In genomic region chr1:230568676-230569075, GRCh38 we compare ENCODE assay signal across 20 cellular contexts.
A peak's percentile ranks its signal among the peaks of the same experiment; 100 is the strongest.
DNase-seq lines count a peak whose midpoint lies in the region; ATAC-seq, FAIRE-seq and TF ChIP-seq lines count a peak whose summit lies in the region.
"Had no signal": no experiment of that assay in that cellular context is flagged by ENCODE, and none has a peak within 500 bp of the region (broad histone marks: within the 10 kb centered on the region; RNA-seq: fewer than 3 reads in every experiment).

No MANE protein-coding gene starts in this region.

- no TSS peak for BruUV-seq in Calu3 (replicated peaks; lab: Mats Ljungman, UMichigan)

- no peak for TF ChIP-seq CTCF in Calu3 (IDR thresholded peaks at IDR 0.05; ENCODE audit: unreplicated experiment)

- H3K27me3 Mint-ChIP-seq in Calu3 (ENCODE audit: unreplicated experiment): no peaks in the 10 kb centered on the region
- H3K27me3 Mint-ChIP-seq in activated T-helper 2 cell treated with anti-CD3 and anti-CD28 coated beads, Interferon-gamma antibody, Interleukin-2, Interleukin-4, amounts not matched to agents 10 μg/mL and 5 μg/mL and 100 μg/mL, durations not matched to agents 14 hours and 24 hours and 36 hours (ENCODE audit: low read depth): peaks cover 16% of the 10 kb centered on the region

- H3K4me3 Mint-ChIP-seq in Calu3 (ENCODE audit: low read depth, unreplicated experiment): peak overlapping the region; percentile 59
- no peak overlapping the region for H3K4me3 Mint-ChIP-seq in activated T-helper 2 cell treated with anti-CD3 and anti-CD28 coated beads, Interferon-gamma antibody, Interleukin-2, Interleukin-4, amounts not matched to agents 10 μg/mL and 5 μg/mL and 100 μg/mL, durations not matched to agents 14 hours and 24 hours and 36 hours (ENCODE audit: low read depth)

- peaks cover 19% of the 10 kb centered on the region for H3K36me3 Mint-ChIP-seq in Calu3 (ENCODE audit: insufficient read depth, unreplicated experiment)
- no peaks in the 10 kb centered on the region for H3K36me3 Mint-ChIP-seq in activated T-helper 2 cell treated with anti-CD3 and anti-CD28 coated beads, Interferon-gamma antibody, Interleukin-2, Interleukin-4, amounts not matched to agents 10 μg/mL and 5 μg/mL and 100 μg/mL, durations not matched to agents 14 hours and 24 hours and 36 hours (ENCODE audit: low read depth)

- peak overlapping the region; percentile 84 for H3K27ac Mint-ChIP-seq in Calu3 (ENCODE audit: unreplicated experiment)
- H3K27ac Mint-ChIP-seq in activated T-helper 2 cell treated with anti-CD3 and anti-CD28 coated beads, Interferon-gamma antibody, Interleukin-2, Interleukin-4, amounts not matched to agents 10 μg/mL and 5 μg/mL and 100 μg/mL, durations not matched to agents 14 hours and 24 hours and 36 hours: no peak overlapping the region

- no peaks in the 10 kb centered on the region for H3K9me3 Mint-ChIP-seq in Calu3 (ENCODE audit: low read depth, unreplicated experiment)
- no peaks in the 10 kb centered on the region for H3K9me3 Mint-ChIP-seq in activated T-helper 2 cell treated with anti-CD3 and anti-CD28 coated beads, Interferon-gamma antibody, Interleukin-2, Interleukin-4, amounts not matched to agents 10 μg/mL and 5 μg/mL and 100 μg/mL, durations not matched to agents 14 hours and 24 hours and 36 hours

- ATAC-seq in HG02852 (IDR thresholded peaks at IDR 0.05; ENCODE audit: unreplicated experiment): no peak

- peaks cover 58% of the 10 kb centered on the region for H3K4me1 Mint-ChIP-seq in Calu3 (ENCODE audit: low read depth, unreplicated experiment)
- H3K4me1 Mint-ChIP-seq in activated T-helper 2 cell treated with anti-CD3 and anti-CD28 coated beads, Interferon-gamma antibody, Interleukin-2, Interleukin-4, amounts not matched to agents 10 μg/mL and 5 μg/mL and 100 μg/mL, durations not matched to agents 14 hours and 24 hours and 36 hours (ENCODE audit: low read depth): peaks cover 4% of the 10 kb centered on the region

- DNase-seq in Calu3 (peak; percentile 47), RCC 7860 (ENCODE audit: low spot score) (peak; percentile 28), ecto neural progenitor cell (ENCODE audit: low spot score) (peak; percentile 9), kidney tubule cell (ENCODE audit: low spot score) (peak; percentile 72), NCI-H2081 (lab: John Stamatoyannopoulos, UW) (no peak), NCI-H446 treated with DMSO at 0.1 percent for 48 hours (lab: John Stamatoyannopoulos, UW) (no peak)
- no peak for DNase-seq in activated T-helper 2 cell treated with anti-CD3 and anti-CD28 coated beads, Interferon-gamma antibody, Interleukin-2, Interleukin-4, amounts not matched to agents 10 μg/mL and 5 μg/mL and 100 μg/mL, durations not matched to agents 14 hours and 24 hours and 36 hours (ENCODE audit: low spot score)
- DNase-seq: GF-D8; MM.1S; NCI-H1048; NCI-H1417 treated with DMSO at 0.1 percent for 48 hours; NCI-H187; NCI-H2107; NCI-H2227 treated with DMSO at 0.1 percent for 48 hours; NCI-H748 treated with DMSO at 0.1 percent for 48 hours; NK-92 treated with Interleukin-12 subunit alpha and Interleukin-12 subunit beta, amount 100 ng/mL, for 24 hours; Right ventricle myocardium superior had no signal

- FAIRE-seq in RCC 7860 (lab: Jason Lieb, UNC): no peak
- FAIRE-seq: H54, HepG2 had no signal

- intact Hi-C loops in Calu3 (cut with micrococcal nuclease; ENCODE audit: unreplicated experiment): loop anchor here (5.0 kb wide), 2 partner anchors 51 to 146 kb away; no protein-coding TSS in a partner anchor
- intact Hi-C loops in activated T-helper 2 cell treated with anti-CD3 and anti-CD28 coated beads, Interferon-gamma antibody, Interleukin-2, Interleukin-4, amounts not matched to agents 10 μg/mL and 5 μg/mL and 100 μg/mL, durations not matched to agents 14 hours and 24 hours and 36 hours (cut with micrococcal nuclease): no loop called here

- CTCF ChIA-PET in Calu3 (lab: Charles Lee): interaction anchor here (0.6 to 1.7 kb wide), 10 partner anchors 9 to 204 kb away, joined by 3 to 9 read pairs (median 3); partner anchors contain the start of gene PGBD5

Comparison
In these comparisons a context has a peak if more than half of its experiments do, and no peak if none do; other contexts are left out.
1. DNase-seq: peak in Calu3 (single experiment), RCC 7860 (single experiment), ecto neural progenitor cell (single experiment) and kidney tubule cell (single experiment); none in NCI-H2081 (0 of 2), NCI-H446 treated with DMSO at 0.1 percent for 48 hours (single experiment) and activated T-helper 2 cell treated with anti-CD3 and anti-CD28 coated beads, Interferon-gamma antibody, Interleukin-2, Interleukin-4, amounts not matched to agents 10 μg/mL and 5 μg/mL and 100 μg/mL, durations not matched to agents 14 hours and 24 hours and 36 hours (single experiment).